8 cellular contexts compared by ENCODE assay signal in the genomic region with DNA sequence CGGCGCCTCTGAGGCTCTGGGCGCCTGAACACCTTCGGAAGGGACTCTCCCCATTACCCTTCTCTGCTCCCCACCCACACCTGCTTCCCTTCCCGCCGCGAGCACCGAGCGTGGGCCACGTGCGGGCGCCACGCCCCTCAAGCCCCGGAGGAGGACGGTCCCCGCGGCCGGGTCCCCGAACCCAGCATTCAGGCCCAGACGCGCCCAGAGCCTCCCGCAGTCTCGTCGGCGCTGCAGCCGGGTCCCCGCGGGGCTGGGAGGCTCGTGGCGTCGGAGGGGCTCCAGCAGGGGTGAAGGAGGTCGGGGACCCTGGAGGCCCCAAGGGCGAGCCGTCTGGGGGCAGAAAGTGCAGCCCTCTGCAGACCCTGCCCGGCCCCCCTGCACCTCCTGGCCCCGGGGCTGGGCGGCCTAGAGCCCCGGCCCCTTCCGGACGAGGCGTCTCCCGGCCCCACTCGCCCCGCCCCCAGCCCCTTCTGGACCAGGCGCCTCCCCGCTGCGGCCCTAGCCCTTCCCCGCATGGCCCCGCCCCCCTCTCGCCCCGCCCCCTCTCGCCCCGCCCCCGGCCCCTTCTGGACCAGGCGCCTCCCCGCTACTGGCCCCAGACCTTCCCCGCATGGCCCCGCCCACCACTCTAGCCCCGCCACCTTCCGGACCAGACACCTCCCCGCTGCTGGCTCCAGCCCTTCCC. TPM values are rescaled to one million over a fixed set of nuclear protein-coding genes. Genes with fewer than 3 reads are reported as not detected.
DNase-seq lines count a peak whose midpoint lies in the region; ATAC-seq and TF ChIP-seq lines count a peak whose summit lies in the region.

No MANE protein-coding gene starts in this region.

- CTCF ChIA-PET in activated CD8-positive, alpha-beta T cell treated with anti-CD3 and anti-CD28 coated beads for 36 hours (lab: Charles Lee) = no interaction called here

- TF ChIP-seq POLR2A in GM15510 (IDR thresholded peaks at IDR 0.05; ENCODE audit: borderline replicate concordance, extremely low read depth, insufficient read length) = peak; percentile 58

- H3K27ac Mint-ChIP-seq in activated CD8-positive, alpha-beta T cell treated with anti-CD3 and anti-CD28 coated beads for 36 hours = peak overlapping the region; percentile 87
- H3K27ac Mint-ChIP-seq in memory B cell = no peak overlapping the region

- peaks cover 11% of the 10 kb centered on the region for H3K4me1 Mint-ChIP-seq in activated CD8-positive, alpha-beta T cell treated with anti-CD3 and anti-CD28 coated beads for 36 hours (ENCODE audit: low read depth)
- H3K4me1 Mint-ChIP-seq in memory B cell = peaks cover 15% of the 10 kb centered on the region

- intact Hi-C loops in activated CD8-positive, alpha-beta T cell treated with anti-CD3 and anti-CD28 coated beads for 36 hours (cut with micrococcal nuclease) = no loop called here

- POLR2A ChIA-PET in activated CD8-positive, alpha-beta T cell treated with anti-CD3 and anti-CD28 coated beads for 36 hours (lab: Charles Lee) = interaction anchor here (0.6 to 1.4 kb wide), 4 partner anchors 11 to 128 kb away, joined by 3 to 5 read pairs (median 4); a partner anchor contains a TSS

- no peaks in the 10 kb centered on the region for H3K27me3 Mint-ChIP-seq in activated CD8-positive, alpha-beta T cell treated with anti-CD3 and anti-CD28 coated beads for 36 hours
- H3K27me3 Mint-ChIP-seq in memory B cell = peaks cover 5% of the 10 kb centered on the region

- no peaks in the 10 kb centered on the region for H3K9me3 Mint-ChIP-seq in activated CD8-positive, alpha-beta T cell treated with anti-CD3 and anti-CD28 coated beads for 36 hours
- no peaks in the 10 kb centered on the region for H3K9me3 Mint-ChIP-seq in memory B cell

- TF ChIP-seq CTCF in activated CD8-positive, alpha-beta T cell treated with anti-CD3 and anti-CD28 coated beads for 36 hours (IDR thresholded peaks at IDR 0.05) = no peak

- peak; percentile 66 for ATAC-seq in HG02970 (IDR thresholded peaks at IDR 0.05; ENCODE audit: low FRiP score, unreplicated experiment)
- ATAC-seq in activated CD8-positive, alpha-beta T cell treated with anti-CD3 and anti-CD28 coated beads for 36 hours = peak; percentile 84
- peak; percentile 77 for ATAC-seq in memory B cell (ENCODE audit: low read depth)

- DNase-seq in NCI-H526 (lab: John Stamatoyannopoulos, UW) (peak; percentile 66 to 94), memory B cell (ENCODE audit: low spot score in 2 of 2) (peak; percentile 78 to 85), NCI-H1092 treated with DMSO at 0.1 percent for 48 hours (lab: John Stamatoyannopoulos, UW) (no peak)
- peak; percentile 93 for DNase-seq in activated CD8-positive, alpha-beta T cell treated with anti-CD3 and anti-CD28 coated beads for 36 hours
- peak; percentile 80 for DNase-seq in effector CD4-positive, alpha-beta T cell
- DNase-seq in stimulated activated CD8-positive, alpha-beta memory T cell treated with anti-CD3 and anti-CD28 coated beads, Interleukin-15, amount 100 ng/mL, for 1 hour (ENCODE audit: low read depth) = peak; percentile 69

- no peaks in the 10 kb centered on the region for H3K36me3 Mint-ChIP-seq in activated CD8-positive, alpha-beta T cell treated with anti-CD3 and anti-CD28 coated beads for 36 hours (ENCODE audit: low read depth)
- H3K36me3 Mint-ChIP-seq in memory B cell = no peaks in the 10 kb centered on the region

- peak overlapping the region; percentile 77 for H3K4me3 Mint-ChIP-seq in activated CD8-positive, alpha-beta T cell treated with anti-CD3 and anti-CD28 coated beads for 36 hours
- peak overlapping the region; percentile 83 for H3K4me3 Mint-ChIP-seq in memory B cell

RNA-seq across cellular contexts. Expression of a gene that starts 0.4 kb away (rescaled TPM):
- total RNA-seq in activated CD8-positive, alpha-beta T cell treated with anti-CD3 and anti-CD28 coated beads for 36 hours = 1 to 10 TPM; 1.5 to 2.2 TPM

RNA-seq across cellular contexts. Expression of a gene that starts 19.9 kb away (rescaled TPM):
- total RNA-seq in activated CD8-positive, alpha-beta T cell treated with anti-CD3 and anti-CD28 coated beads for 36 hours = not detected

RNA-seq across cellular contexts. Expression of a gene that starts 24.1 kb away (rescaled TPM):
- total RNA-seq in activated CD8-positive, alpha-beta T cell treated with anti-CD3 and anti-CD28 coated beads for 36 hours = 10 to 100 TPM; 32.6 to 33.1 TPM
